ENCODE assay signal across 25 cellular contexts in genomic region chr13:111265006-111265700, GRCh38. TPM values are rescaled to one million over a fixed set of nuclear protein-coding genes. Genes with fewer than 3 reads are reported as not detected.
"Had no signal": no experiment of that assay in that cellular context is flagged by ENCODE, and none has a peak within 500 bp of the region (broad histone marks: within the 10 kb centered on the region; RNA-seq: fewer than 3 reads in every experiment).

No MANE protein-coding gene starts in this region.

- H3K27ac Mint-ChIP-seq: dendritic cell treated with granulocyte-macrophage colony-stimulating factor and Interleukin-4, amounts not matched to agents 40 ng/mL and 50 ng/mL, for 4 days; progenitor cell of endocrine pancreas; stimulated activated naive CD8-positive, alpha-beta T cell treated with anti-CD3 and anti-CD28 coated beads, Interleukin-15, Interleukin-2, amounts not matched to agents 100 ng/mL and 50 ng/mL, for 24 hours had no signal

- H2AFZ ChIP-seq: hepatocyte had no signal

- H3K9me3 Mint-ChIP-seq: stimulated activated naive CD8-positive, alpha-beta T cell treated with anti-CD3 and anti-CD28 coated beads, Interleukin-15, Interleukin-2, amounts not matched to agents 100 ng/mL and 50 ng/mL, for 24 hours had no signal

- DNase-seq: activated CD4-positive, alpha-beta T cell treated with anti-CD3 and anti-CD28 coated beads for 4 hours; activated CD4-positive, alpha-beta T cell treated with anti-CD3 and anti-CD28 coated beads, Interleukin-2, amount 50 U/mL, for 4 hours; activated effector memory CD4-positive, alpha-beta T cell treated with anti-CD3 and anti-CD28 coated beads, Interleukin-2, amount 50 U/mL, for 16 hours; activated naive CD4-positive, alpha-beta T cell treated with anti-CD3 and anti-CD28 coated beads, Interleukin-2, amount 50 U/mL, for 16 hours; activated T-cell treated with anti-CD3 and anti-CD28 coated beads for 4 hours; amniotic stem cell; effector CD4-positive, alpha-beta T cell; left cardiac atrium; midbrain; stimulated activated CD4-positive, alpha-beta T cell treated with anti-CD3 and anti-CD28 coated beads, Interleukin-12 subunit alpha, Interleukin-12 subunit beta, amount 100 ng/mL, for 4 hours; stimulated activated CD4-positive, alpha-beta T cell treated with anti-CD3 and anti-CD28 coated beads, Interleukin-4, amount 100 ng/mL, for 1 hour; tibial artery had no signal

- ATAC-seq: gastroesophageal sphincter; left cardiac atrium; naive thymus-derived CD4-positive, alpha-beta T cell; sciatic nerve had no signal

- H3K27me3 Mint-ChIP-seq: dendritic cell treated with granulocyte-macrophage colony-stimulating factor and Interleukin-4, amounts not matched to agents 40 ng/mL and 50 ng/mL, for 4 days; naive thymus-derived CD4-positive, alpha-beta T cell; progenitor cell of endocrine pancreas; stimulated activated naive CD8-positive, alpha-beta T cell treated with anti-CD3 and anti-CD28 coated beads, Interleukin-15, Interleukin-2, amounts not matched to agents 100 ng/mL and 50 ng/mL, for 24 hours had no signal

- H3K4me2 ChIP-seq: hepatocyte had no signal

- H3K27me3 ChIP-seq: gastroesophageal sphincter, hepatocyte, tibial artery had no signal

- H3K79me2 ChIP-seq: hepatocyte had no signal

- H3K4me3 ChIP-seq: gastroesophageal sphincter, hepatocyte, skin epidermis, tibial artery had no signal

- H3K4me3 Mint-ChIP-seq: activated T-helper 1 cell treated with anti-CD3 and anti-CD28 coated beads, Interleukin-12 subunit alpha, Interleukin-12 subunit beta, Interleukin-2, Interleukin-4 antibody, amounts not matched to agents 30 ng/mL and 10 ng/mL and 1 ng/mL, durations not matched to agents 14 hours and 24 hours and 36 hours; dendritic cell treated with granulocyte-macrophage colony-stimulating factor and Interleukin-4, amounts not matched to agents 40 ng/mL and 50 ng/mL, for 4 days; naive thymus-derived CD4-positive, alpha-beta T cell; stimulated activated naive CD8-positive, alpha-beta T cell treated with anti-CD3 and anti-CD28 coated beads, Interleukin-15, Interleukin-2, amounts not matched to agents 100 ng/mL and 50 ng/mL, for 24 hours had no signal

- H3K9me3 ChIP-seq: gastroesophageal sphincter, tibial artery had no signal

- H3K27ac ChIP-seq: gastroesophageal sphincter, hepatocyte, skin epidermis, tibial artery had no signal

RNA-seq across cellular contexts. Expression of gene TEX29, which starts 55.3 kb away (rescaled TPM):
- total RNA-seq: epithelial cell of proximal tubule, renal cortical epithelial cell, subcutaneous adipose tissue, ureter had no signal
